11 cellular contexts compared by ENCODE assay signal in genomic region chr14:100374270-100374669, GRCh38. TPM values are rescaled to one million over a fixed set of nuclear protein-coding genes. Genes with fewer than 3 reads are reported as not detected.
A peak's percentile ranks its signal among the peaks of the same experiment; 100 is the strongest.
DNase-seq lines count a peak whose midpoint lies in the region; ATAC-seq, FAIRE-seq and TF ChIP-seq lines count a peak whose summit lies in the region.
"Had no signal": no experiment of that assay in that cellular context is flagged by ENCODE, and none has a peak within 500 bp of the region (broad histone marks: within the 10 kb centered on the region; RNA-seq: fewer than 3 reads in every experiment).

No MANE protein-coding gene starts in this region.

- no peak overlapping the region for H3K9ac ChIP-seq in fibroblast of lung (ENCODE audit: insufficient read depth, low read length)

- no peaks in the 10 kb centered on the region for H3K9me3 ChIP-seq in SJSA1 (replicated peaks)
- H3K9me3 ChIP-seq in fibroblast of lung (ENCODE audit: control insufficient read depth, insufficient read depth, low read depth, low read length), result no peaks in the 10 kb centered on the region
- H3K9me3 ChIP-seq: thyroid gland had no signal

- H3K79me2 ChIP-seq in fibroblast of lung (ENCODE audit: control insufficient read depth, insufficient read depth, low read length), result peaks cover 15% of the 10 kb centered on the region

- FAIRE-seq in GM12891 (lab: Jason Lieb, UNC), result no peak
- FAIRE-seq: islet of Langerhans had no signal

- ATAC-seq in GM21381 (IDR thresholded peaks at IDR 0.05; ENCODE audit: unreplicated experiment), result no peak

- H3K27me3 ChIP-seq in SJSA1 (replicated peaks), result no peaks in the 10 kb centered on the region
- no peaks in the 10 kb centered on the region for H3K27me3 ChIP-seq in fibroblast of lung (ENCODE audit: control insufficient read depth, insufficient read depth, low read length)
- H3K27me3 ChIP-seq: thyroid gland had no signal

- peak overlapping the region; percentile 63 for H3K4me3 ChIP-seq in SJSA1
- H3K4me3 ChIP-seq in fibroblast of lung (replicated peaks in 1 of 4; ENCODE audit: control extremely low read depth in 1 of 4, insufficient read depth in 1 of 4, low read depth in 3 of 4, low read length in 4 of 4), result peak overlapping the region; percentile 59 to 95 (median 78)
- peak overlapping the region; percentile 72 for H3K4me3 ChIP-seq in skeletal muscle cell (ENCODE audit: low read depth, low read length)

- H3K4me2 ChIP-seq in fibroblast of lung (ENCODE audit: extremely low read depth, insufficient read depth, low read length), result peak overlapping the region; percentile 94

- no peak overlapping the region for H3K27ac ChIP-seq in SJSA1
- peak overlapping the region; percentile 99 for H3K27ac ChIP-seq in fibroblast of lung (ENCODE audit: insufficient read depth, low read length)

- peaks cover 32% of the 10 kb centered on the region for H3K36me3 ChIP-seq in SJSA1
- H3K36me3 ChIP-seq in fibroblast of lung (ENCODE audit: control insufficient read depth, insufficient read depth, low read length), result peaks cover 2% of the 10 kb centered on the region
- H3K36me3 ChIP-seq: thyroid gland had no signal

- DNase-seq in GM12891 (ENCODE audit: insufficient read length, low spot score) (no peak), SJSA1 (ENCODE audit: low read depth in 1 of 2, low spot score in 2 of 2) (no peak), fibroblast of lung (ENCODE audit: low read depth in 2 of 2) (no peak), skeletal muscle cell (ENCODE audit: low read depth) (no peak), AG08396 (ENCODE audit: low spot score) (no peak), GM03348 (ENCODE audit: low spot score) (no peak)
- DNase-seq: activated CD4-positive, alpha-beta T cell treated with anti-CD3 and anti-CD28 coated beads, Interleukin-2, amount 50 U/mL, for 48 hours; thyroid gland had no signal

- no peak for TF ChIP-seq CTCF in fibroblast of lung (conservative IDR thresholded peaks at IDR 0.05 in 1 of 2, IDR thresholded peaks at IDR 0.05 in 1 of 2; ENCODE audit: low read depth in 1 of 2, low read length in 2 of 2)

- H3K4me1 ChIP-seq in SJSA1 (replicated peaks), result peaks cover 28% of the 10 kb centered on the region
- H3K4me1 ChIP-seq in fibroblast of lung (ENCODE audit: control insufficient read depth, extremely low read depth, insufficient read depth, low read length), result peaks cover 7% of the 10 kb centered on the region

- H4K20me1 ChIP-seq in fibroblast of lung (ENCODE audit: control insufficient read depth, extremely low read depth, insufficient read depth, low read length), result no peaks in the 10 kb centered on the region

- H2AFZ ChIP-seq in fibroblast of lung (ENCODE audit: low read length), result no peak overlapping the region

- TF ChIP-seq POLR2A in GM12891 (IDR thresholded peaks at IDR 0.05; ENCODE audit: low read depth, low read length), result no peak

TF ChIP-seq in GM12891, 5 proteins besides CTCF, POLR2A, EP300 and RAD21:
- TF ChIP-seq PAX5 (IDR thresholded peaks at IDR 0.05; ENCODE audit: insufficient read depth, low read length, severe bottlenecking) (no peak), SPI1 (IDR thresholded peaks at IDR 0.05; ENCODE audit: low read depth, low read length) (peak; percentile 58)

RNA-seq across cellular contexts. Expression of gene WDR25, which starts 2.0 kb away (rescaled TPM):
- polyA plus RNA-seq in GM12891 (2012; ENCODE audit: low read depth, missing spikeins), result 3.7 TPM
- total RNA-seq in SJSA1 (2014; rRNA removed; shearing (Covaris generic)), result 10.7 and 11.5 TPM in 2 replicates
- 15.4 and 20.3 TPM in 2 replicates for total RNA-seq in fibroblast of lung
- polyA plus RNA-seq in fibroblast of lung, result 10.1 and 21.2 TPM in 2 replicates
- 10.3 and 19.7 TPM in 2 replicates for polyA plus RNA-seq in fibroblast of lung (2012)
- polyA minus RNA-seq in fibroblast of lung (ENCODE audit: low replicate concordance), result 9.5 and 20.6 TPM in 2 replicates

RNA-seq across cellular contexts. Expression of gene SLC25A47, which starts 51.1 kb away (rescaled TPM):
- polyA plus RNA-seq in GM12891 (2012; ENCODE audit: low read depth, missing spikeins), result not detected
- total RNA-seq in SJSA1 (2014; rRNA removed; shearing (Covaris generic)), result not detected in 2 replicates
- total RNA-seq in fibroblast of lung, result under 0.01 TPM in 1 of 2 replicates, not detected in the other
- not detected in 2 replicates for polyA plus RNA-seq in fibroblast of lung
- polyA plus RNA-seq in fibroblast of lung (2012), result not detected in 2 replicates
- not detected in 2 replicates for polyA minus RNA-seq in fibroblast of lung (ENCODE audit: low replicate concordance)
- total RNA-seq: M059J, thyroid gland had no signal
